ENCODE assay signal across 11 cellular contexts in genomic region chr10:74153123-74153522, GRCh38. TPM values are rescaled to one million over a fixed set of nuclear protein-coding genes. Genes with fewer than 3 reads are reported as not detected.
DNase-seq lines count a peak whose midpoint lies in the region; ATAC-seq, FAIRE-seq and TF ChIP-seq lines count a peak whose summit lies in the region.
"Had no signal": no experiment of that assay in that cellular context is flagged by ENCODE, and none has a peak within 500 bp of the region (broad histone marks: within the 10 kb centered on the region; RNA-seq: fewer than 3 reads in every experiment).

No MANE protein-coding gene starts in this region.

- no peak for TF ChIP-seq POLR2A in H1 (IDR thresholded peaks at IDR 0.05; ENCODE audit: control extremely low read depth in 1 of 2, low read depth in 2 of 2, low read length in 2 of 2)

- H3K9me3 ChIP-seq in DND-41 (ENCODE audit: insufficient read depth, low read length, severe bottlenecking), result no peaks in the 10 kb centered on the region
- H3K9me3 ChIP-seq in Loucy (ENCODE audit: insufficient read depth, low read depth, low read length), result no peaks in the 10 kb centered on the region
- H3K9me3 ChIP-seq in H1 (ENCODE audit: insufficient read depth in 2 of 2, low read depth in 1 of 2, low read length in 1 of 2), result no peaks in the 10 kb centered on the region
- no peaks in the 10 kb centered on the region for H3K9me3 ChIP-seq in trophoblast cell (ENCODE audit: insufficient read depth, low read depth, low read length)
- no peaks in the 10 kb centered on the region for H3K9me3 ChIP-seq in SJCRH30 (replicated peaks)
- H3K9me3 ChIP-seq in aorta (ENCODE audit: control insufficient read depth, low read length), result no peaks in the 10 kb centered on the region

- H3K27me3 ChIP-seq in DND-41 (ENCODE audit: insufficient read depth, low read length, poor library complexity) (no peaks in the 10 kb centered on the region), Loucy (ENCODE audit: insufficient read depth, low read length, poor library complexity, severe bottlenecking) (no peaks in the 10 kb centered on the region), H1 (replicated peaks in 1 of 4; ENCODE audit: control insufficient read depth in 3 of 4, extremely low read depth in 1 of 4, insufficient read depth in 3 of 4, low read length in 3 of 4) (no peaks in the 10 kb centered on the region), trophoblast cell (ENCODE audit: insufficient read depth, low read length) (no peaks in the 10 kb centered on the region), SJCRH30 (no peaks in the 10 kb centered on the region), aorta (ENCODE audit: control insufficient read depth in 1 of 2, insufficient read depth in 2 of 2, low read length in 1 of 2) (no peaks in the 10 kb centered on the region)

- no peak; a peak in 1 of 4 replicates for TF ChIP-seq RAD21 in H1 (IDR thresholded peaks at IDR 0.05 in 1 of 2, conservative IDR thresholded peaks at IDR 0.05 in 1 of 2; ENCODE audit: low read depth in 2 of 2, low read length in 2 of 2)

- no peaks in the 10 kb centered on the region for H3K9me2 ChIP-seq in Loucy (replicated peaks; ENCODE audit: low read depth, low read length)

- H2AK5ac ChIP-seq in H1 (ENCODE audit: low read depth, low read length) (no peak overlapping the region), trophoblast cell (ENCODE audit: low read length) (no peak overlapping the region)

- H3K4me1 ChIP-seq in DND-41 (ENCODE audit: insufficient read depth, low read length), result peaks cover 35% of the 10 kb centered on the region
- peaks cover 33% of the 10 kb centered on the region for H3K4me1 ChIP-seq in Loucy (ENCODE audit: insufficient read depth, low read length, poor library complexity, severe bottlenecking)
- peaks cover 0 to 2% (median under 1%) of the 10 kb centered on the region in 4 experiments; a peak in 3 of 7 replicates for H3K4me1 ChIP-seq in H1 (replicated peaks in 1 of 4; ENCODE audit: control insufficient read depth in 3 of 4, insufficient read depth in 4 of 4, low read length in 3 of 4)
- H3K4me1 ChIP-seq in trophoblast cell (ENCODE audit: control insufficient read depth in 1 of 2, insufficient read depth in 2 of 2, low read length in 2 of 2), result peaks cover 0 to 3% of the 10 kb centered on the region in 2 experiments
- H3K4me1 ChIP-seq in SJCRH30, result peaks cover 9% of the 10 kb centered on the region
- peaks cover 0 to 1% of the 10 kb centered on the region in 2 donors for H3K4me1 ChIP-seq in aorta (ENCODE audit: control insufficient read depth in 1 of 2, insufficient read depth in 2 of 2, low read length in 2 of 2)

- H3K4me3 ChIP-seq in DND-41 (ENCODE audit: low read depth in 1 of 2, low read length in 2 of 2) (no peak overlapping the region), Loucy (ENCODE audit: low read length, poor library complexity, severe bottlenecking) (peak overlapping the region; percentile 88), H1 (ENCODE audit: extremely low read depth in 1 of 4, insufficient read depth in 2 of 4, low read depth in 3 of 4, low read length in 4 of 4) (peak overlapping the region in 2 of 4 experiments; percentile 10 to 96; a peak in 2 of 8 replicates), trophoblast cell (ENCODE audit: low read depth, low read length) (no peak overlapping the region), SJCRH30 (no peak overlapping the region), aorta (ENCODE audit: low read length in 2 of 2) (no peak overlapping the region)

- H3K36me3 ChIP-seq in DND-41 (ENCODE audit: insufficient read depth, low read length), result no peaks in the 10 kb centered on the region
- no peaks in the 10 kb centered on the region for H3K36me3 ChIP-seq in Loucy (ENCODE audit: insufficient read depth, low read length)
- H3K36me3 ChIP-seq in H1 (ENCODE audit: control insufficient read depth in 2 of 4, insufficient read depth in 4 of 4, low read length in 3 of 4), result no peaks in the 10 kb centered on the region
- H3K36me3 ChIP-seq in trophoblast cell (ENCODE audit: control insufficient read depth in 1 of 2, insufficient read depth in 2 of 2, low read length in 2 of 2), result no peaks in the 10 kb centered on the region
- H3K36me3 ChIP-seq in SJCRH30, result no peaks in the 10 kb centered on the region
- H3K36me3 ChIP-seq in aorta (ENCODE audit: control insufficient read depth in 1 of 2, insufficient read depth in 2 of 2, low read length in 1 of 2), result no peaks in the 10 kb centered on the region

- peaks cover 2% of the 10 kb centered on the region; the same call in 1 of the 2 replicates for H4K20me1 ChIP-seq in DND-41 (ENCODE audit: insufficient read depth, low read length)
- peaks cover 13% of the 10 kb centered on the region for H4K20me1 ChIP-seq in Loucy (ENCODE audit: insufficient read depth, low read length, poor library complexity, severe bottlenecking)
- peaks cover 0 to 4% of the 10 kb centered on the region in 2 experiments for H4K20me1 ChIP-seq in H1 (replicated peaks in 1 of 2; ENCODE audit: control insufficient read depth in 1 of 2, insufficient read depth in 2 of 2, low read length in 2 of 2)

- H3K4me2 ChIP-seq in DND-41 (ENCODE audit: insufficient read depth, low read length), result 0 out of 2 replicates have a peak overlapping the region, but pooled peaks have one; percentile 75
- peak overlapping the region; percentile 98 for H3K4me2 ChIP-seq in Loucy (ENCODE audit: low read depth, low read length, poor library complexity, severe bottlenecking)
- H3K4me2 ChIP-seq in H1 (ENCODE audit: insufficient read depth in 1 of 2, low read depth in 2 of 2, low read length in 2 of 2), result peak overlapping the region; percentile 72 to 75; a peak in 2 of 4 replicates
- no peak overlapping the region for H3K4me2 ChIP-seq in trophoblast cell (ENCODE audit: low read length)

- POLR2A ChIA-PET in H1 (lab: Charles Lee; ENCODE audit: partially characterized antibody), result interaction anchor here (0.7 to 2.3 kb wide), 2 partner anchors 24 to 154 kb away, joined by 3 to 8 read pairs; no protein-coding TSS in a partner anchor

- intact Hi-C loops in aorta (cut with DNase I), result no loop called here

- no peak overlapping the region for H3K23ac ChIP-seq in H1 (ENCODE audit: insufficient read length)
- H3K23ac ChIP-seq in trophoblast cell (ENCODE audit: low read length), result no peak overlapping the region

- DNase-seq in DND-41 (no peak), H1 (ENCODE audit: low read depth in 1 of 2, low spot score in 2 of 2) (no peak), trophoblast cell (peak; percentile 4 to 45), dermis blood vessel endothelial cell (no peak), SJCRH30 (no peak), aorta (no peak)
- DNase-seq: effector CD8-positive, alpha-beta T cell; T-helper 9 cell had no signal

- H2BK120ac ChIP-seq in H1 (replicated peaks; ENCODE audit: low read depth, low read length), result no peak overlapping the region
- H2BK120ac ChIP-seq in trophoblast cell (ENCODE audit: insufficient read depth, low read length, poor library complexity), result no peak overlapping the region

- H4K91ac ChIP-seq in H1 (replicated peaks; ENCODE audit: insufficient read length, low read length) (no peak overlapping the region), trophoblast cell (ENCODE audit: low read depth, low read length) (no peak overlapping the region)

- no peak overlapping the region for H3K18ac ChIP-seq in H1 (ENCODE audit: extremely low read depth, low read length)
- H3K18ac ChIP-seq in trophoblast cell (ENCODE audit: low read length), result no peak overlapping the region

- no peak overlapping the region for H4K8ac ChIP-seq in H1 (ENCODE audit: extremely low read depth, insufficient read depth, low read length)
- no peak overlapping the region for H4K8ac ChIP-seq in trophoblast cell (ENCODE audit: low read depth, low read length)

- peaks cover 2% of the 10 kb centered on the region for H3K79me1 ChIP-seq in H1 (ENCODE audit: low read depth, low read length)
- peaks cover 9% of the 10 kb centered on the region for H3K79me1 ChIP-seq in trophoblast cell (ENCODE audit: low read length)

- no peak overlapping the region for H4K5ac ChIP-seq in H1 (ENCODE audit: insufficient read length, low read depth, low read length)

- no peaks in the 10 kb centered on the region for H3F3A ChIP-seq in Loucy (ENCODE audit: low read depth)

- no peak overlapping the region for H2BK12ac ChIP-seq in H1 (ENCODE audit: low read depth, low read length)
- no peak overlapping the region for H2BK12ac ChIP-seq in trophoblast cell (ENCODE audit: low read length)

- no peak overlapping the region for H2BK15ac ChIP-seq in H1 (ENCODE audit: low read length)

- H2BK20ac ChIP-seq in H1 (ENCODE audit: low read length), result no peak overlapping the region

- H3K4ac ChIP-seq in H1 (replicated peaks; ENCODE audit: insufficient read length, low read depth, low read length), result no peak overlapping the region
- no peak overlapping the region for H3K4ac ChIP-seq in trophoblast cell (ENCODE audit: low read depth, low read length)

- no peak overlapping the region for H3K56ac ChIP-seq in H1 (replicated peaks; ENCODE audit: insufficient read length, low read depth, low read length)

- H4K12ac ChIP-seq in trophoblast cell (ENCODE audit: low read depth, low read length), result no peak overlapping the region

- H3K9ac ChIP-seq in DND-41 (ENCODE audit: low read depth, low read length), result no peak overlapping the region
- H3K9ac ChIP-seq in Loucy (ENCODE audit: low read depth, low read length, poor library complexity, severe bottlenecking), result peak overlapping the region; percentile 89
- no peak overlapping the region; a peak in 1 of 7 replicates for H3K9ac ChIP-seq in H1 (replicated peaks in 1 of 4; ENCODE audit: extremely low read depth in 1 of 4, low read depth in 3 of 4, low read length in 3 of 4)
- H3K9ac ChIP-seq in trophoblast cell (ENCODE audit: low read length), result no peak overlapping the region

- no peak for TF ChIP-seq EP300 in H1 (IDR thresholded peaks at IDR 0.05; ENCODE audit: borderline replicate concordance in 1 of 2, low read depth in 2 of 2, low read length in 2 of 2)

- no peak overlapping the region for H3K14ac ChIP-seq in H1 (ENCODE audit: insufficient read length)
- no peak overlapping the region for H3K14ac ChIP-seq in trophoblast cell (ENCODE audit: low read length)

- no peak for FAIRE-seq in H1 (lab: Jason Lieb, UNC)

- H2AFZ ChIP-seq in DND-41 (ENCODE audit: low read depth, low read length), result no peak overlapping the region
- no peak overlapping the region for H2AFZ ChIP-seq in Loucy (ENCODE audit: low read length)
- H2AFZ ChIP-seq in H1 (ENCODE audit: low read length), result no peak overlapping the region
- H2AFZ ChIP-seq in trophoblast cell (ENCODE audit: insufficient read depth, low read length, poor library complexity), result no peak overlapping the region

- H3K79me2 ChIP-seq in DND-41 (ENCODE audit: insufficient read depth, low read length) (peaks cover 52% of the 10 kb centered on the region), Loucy (ENCODE audit: insufficient read depth, low read length) (peaks cover 57% of the 10 kb centered on the region), H1 (ENCODE audit: control insufficient read depth in 1 of 2, insufficient read depth in 2 of 2, low read length in 2 of 2) (peaks cover 3 to 78% of the 10 kb centered on the region in 2 experiments; a peak in 3 of 4 replicates), trophoblast cell (ENCODE audit: control insufficient read depth, insufficient read depth, low read length, poor library complexity) (peaks cover 11% of the 10 kb centered on the region)

- no peak for TF ChIP-seq CTCF in DND-41 (IDR thresholded peaks at IDR 0.05; ENCODE audit: borderline replicate concordance, extremely low read depth, low read length, poor library complexity, severe bottlenecking)
- no peak for TF ChIP-seq CTCF in Loucy (conservative IDR thresholded peaks at IDR 0.05; ENCODE audit: low read length)
- peak in 2 of 3 experiments; percentile 36 to 56; a peak in 3 of 4 replicates for TF ChIP-seq CTCF in H1 (IDR thresholded peaks at IDR 0.05; ENCODE audit: control extremely low read depth in 1 of 3, insufficient read depth in 1 of 3, low read depth in 1 of 3, low read length in 3 of 3)

- no peak for ATAC-seq in DND-41 (ENCODE audit: insufficient read depth, low read depth)
- no peak for ATAC-seq in GM18519 (IDR thresholded peaks at IDR 0.05; ENCODE audit: low FRiP score, unreplicated experiment)
- no peak for ATAC-seq in aorta (ENCODE audit: low FRiP score)
- ATAC-seq: sciatic nerve had no signal

- H2BK5ac ChIP-seq in H1 (ENCODE audit: low read depth, low read length) (no peak overlapping the region), trophoblast cell (ENCODE audit: low read depth, low read length, poor library complexity) (no peak overlapping the region)

- peaks cover 12% of the 10 kb centered on the region for H3K23me2 ChIP-seq in H1 (ENCODE audit: low read depth, low read length)

- CTCF ChIA-PET in H1 (lab: Charles Lee; ENCODE audit: partially characterized antibody), result interaction anchor here (0.6 to 2.2 kb wide), 11 partner anchors 9 to 1887 kb away, joined by 3 to 7 read pairs (median 3); no protein-coding TSS in a partner anchor

- 70% methylated on average over 4 of the region's 4 CpGs; no CpG with 5 or more reads in 1 of the 2 experiments for WGBS in H1 (ENCODE audit: extremely low coverage in 1 of 2, insufficient coverage in 1 of 2, insufficient read length in 1 of 2, insufficient replicate concordance in 2 of 2, low coverage in 1 of 2, low lambda C conversion rate in 2 of 2, missing lambda C conversion rate in 1 of 2), 2 experiments
- no CpG with 5 or more reads among the region's 4 CpGs for WGBS in trophoblast cell (ENCODE audit: extremely low coverage, insufficient coverage, insufficient read length)
- 5 to 15% methylated on average over 4 of the region's 4 CpGs for WGBS in aorta, 2 donors

- H3K27ac ChIP-seq in DND-41 (ENCODE audit: low read length), result no peak overlapping the region
- H3K27ac ChIP-seq in H1 (ENCODE audit: low read depth, low read length), result no peak overlapping the region
- no peak overlapping the region for H3K27ac ChIP-seq in trophoblast cell (ENCODE audit: low read depth, low read length)
- H3K27ac ChIP-seq in SJCRH30, result no peak overlapping the region
- no peak overlapping the region for H3K27ac ChIP-seq in aorta (ENCODE audit: low read depth in 1 of 2, low read length in 2 of 2)

RNA-seq across cellular contexts. Expression of gene ADK, which starts 2.1 kb away (rescaled TPM):
- total RNA-seq in H1 (2021; fragmentation: NEBNext Ultra II Directional; extraction: Animal tissue kit (Norgen Biotek cat#: 25700)), result 39.8 and 42.4 TPM in 2 replicates
- 6.7 and 12.3 TPM in 2 replicates for polyA plus RNA-seq in H1 (2011; rRNA removed)
- 16.1 TPM for polyA plus RNA-seq in H1 (2011; cell fraction: cytosol; rRNA removed)
- polyA plus RNA-seq in H1 (2011; cell fraction: nucleus; rRNA removed), result 6.3 TPM
- 21.7 to 24.9 TPM (median 23.2 TPM) in 4 replicates for polyA plus RNA-seq in H1 (2012, experiment 1 of 2)
- polyA plus RNA-seq in H1 (2012, experiment 2 of 2), result 3.2 TPM
- polyA plus RNA-seq in H1 (2013, experiment 1 of 2), result 24.0 TPM
- 25.5 TPM for polyA plus RNA-seq in H1 (2013, experiment 2 of 2)
- polyA minus RNA-seq in H1 (2011; rRNA and poly(A)+ RNA removed), result 12.9 and 17.9 TPM in 2 replicates
- 14.6 TPM for polyA minus RNA-seq in H1 (2011; cell fraction: cytosol; rRNA and poly(A)+ RNA removed)
- 30.2 TPM for polyA minus RNA-seq in H1 (2011; cell fraction: nucleus; rRNA and poly(A)+ RNA removed)
- 28.0 and 29.7 TPM in 2 replicates for polyA plus RNA-seq in trophoblast cell (2013)
- 15.3 and 30.6 TPM in 2 replicates for total RNA-seq in dermis blood vessel endothelial cell
- 42.7 and 48.6 TPM in 2 replicates for total RNA-seq in SJCRH30 (2014; rRNA removed; shearing (Covaris generic))
- total RNA-seq in aorta, result 10 to 100 TPM; 14.4 to 21.1 TPM
- polyA plus RNA-seq in aorta, result 10 to 100 TPM; 12.6 to 17.8 TPM

RNA-seq across cellular contexts. Expression of gene AP3M1, which starts 2.5 kb away (rescaled TPM):
- total RNA-seq in H1 (2021; fragmentation: NEBNext Ultra II Directional; extraction: Animal tissue kit (Norgen Biotek cat#: 25700)), result 38.9 and 41.5 TPM in 2 replicates
- polyA plus RNA-seq in H1 (2011; rRNA removed), result 15.3 and 23.9 TPM in 2 replicates
- 28.4 TPM for polyA plus RNA-seq in H1 (2011; cell fraction: cytosol; rRNA removed)
- polyA plus RNA-seq in H1 (2011; cell fraction: nucleus; rRNA removed), result 11.6 TPM
- 21.7 to 40.7 TPM (median 27.8 TPM) in 4 replicates for polyA plus RNA-seq in H1 (2012, experiment 1 of 2)
- polyA plus RNA-seq in H1 (2012, experiment 2 of 2), result 2.5 TPM
- polyA plus RNA-seq in H1 (2013, experiment 1 of 2), result 23.0 TPM
- polyA plus RNA-seq in H1 (2013, experiment 2 of 2), result 23.0 TPM
- polyA minus RNA-seq in H1 (2011; rRNA and poly(A)+ RNA removed), result 41.5 and 54.9 TPM in 2 replicates
- polyA minus RNA-seq in H1 (2011; cell fraction: cytosol; rRNA and poly(A)+ RNA removed), result 27.5 TPM
- polyA minus RNA-seq in H1 (2011; cell fraction: nucleus; rRNA and poly(A)+ RNA removed), result 32.2 TPM
- 31.7 and 31.9 TPM in 2 replicates for polyA plus RNA-seq in trophoblast cell (2013)
- 32.7 and 57.0 TPM in 2 replicates for total RNA-seq in dermis blood vessel endothelial cell
- 42.1 and 43.1 TPM in 2 replicates for total RNA-seq in SJCRH30 (2014; rRNA removed; shearing (Covaris generic))
- 10 to 100 TPM; 30.0 to 30.4 TPM for total RNA-seq in aorta
- polyA plus RNA-seq in aorta, result 10 to 100 TPM; 12.4 to 15.5 TPM

Comparison
In these comparisons a context has a peak if more than half of its experiments do, and no peak if none do; other contexts are left out.
1. DNase-seq: peak in trophoblast cell (2 of 2); none in DND-41 (single experiment), H1 (0 of 2), dermis blood vessel endothelial cell (single experiment), SJCRH30 (0 of 2) and aorta (0 of 2).
2. CTCF ChIP-seq: peak in H1 (2 of 3); none in DND-41 (single experiment) and Loucy (single experiment).